In genomic region chr2:39140322-39140847, GRCh38 we compare ENCODE assay signal across 2 cellular contexts.
A peak's percentile ranks its signal among the peaks of the same experiment; 100 is the strongest.
TF ChIP-seq lines count a peak whose summit lies in the region.

No MANE protein-coding gene starts in this region.

TF ChIP-seq in GM12891, 5 proteins besides CTCF, POLR2A, EP300 and RAD21 (continued from another document):
- no peak for TF ChIP-seq SPI1 (IDR thresholded peaks at IDR 0.05; ENCODE audit: low read depth, low read length)
- no peak for TF ChIP-seq PAX5 (IDR thresholded peaks at IDR 0.05; ENCODE audit: insufficient read depth, low read length, severe bottlenecking)

TF ChIP-seq in HepG2, 621 proteins besides CTCF, POLR2A, EP300 and RAD21 (continued from another document and continues in another):
- TF ChIP-seq, protein P1, sequence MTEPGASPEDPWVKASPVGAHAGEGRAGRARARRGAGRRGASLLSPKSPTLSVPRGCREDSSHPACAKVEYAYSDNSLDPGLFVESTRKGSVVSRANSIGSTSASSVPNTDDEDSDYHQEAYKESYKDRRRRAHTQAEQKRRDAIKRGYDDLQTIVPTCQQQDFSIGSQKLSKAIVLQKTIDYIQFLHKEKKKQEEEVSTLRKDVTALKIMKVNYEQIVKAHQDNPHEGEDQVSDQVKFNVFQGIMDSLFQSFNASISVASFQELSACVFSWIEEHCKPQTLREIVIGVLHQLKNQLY (CRISPR knock-in tag; IDR thresholded peaks at IDR 0.05): peak; percentile 57
- TF ChIP-seq MAX (IDR thresholded peaks at IDR 0.05): peak; percentile 57
- TF ChIP-seq TCF7 (IDR thresholded peaks at IDR 0.05; ENCODE audit: low read depth): peak; percentile 56
- no peak for TF ChIP-seq ZNF556 (CRISPR knock-in tag; IDR thresholded peaks at IDR 0.05; ENCODE audit: borderline replicate concordance)
- peak; percentile 96 for TF ChIP-seq BCL6 (CRISPR knock-in tag; IDR thresholded peaks at IDR 0.05)
- peak; percentile 72; the same call in 1 of the 2 replicates for TF ChIP-seq ELF3 (CRISPR knock-in tag; IDR thresholded peaks at IDR 0.05)
- TF ChIP-seq RARA (CRISPR knock-in tag; IDR thresholded peaks at IDR 0.05): peak; percentile 90
- TF ChIP-seq, protein P2, sequence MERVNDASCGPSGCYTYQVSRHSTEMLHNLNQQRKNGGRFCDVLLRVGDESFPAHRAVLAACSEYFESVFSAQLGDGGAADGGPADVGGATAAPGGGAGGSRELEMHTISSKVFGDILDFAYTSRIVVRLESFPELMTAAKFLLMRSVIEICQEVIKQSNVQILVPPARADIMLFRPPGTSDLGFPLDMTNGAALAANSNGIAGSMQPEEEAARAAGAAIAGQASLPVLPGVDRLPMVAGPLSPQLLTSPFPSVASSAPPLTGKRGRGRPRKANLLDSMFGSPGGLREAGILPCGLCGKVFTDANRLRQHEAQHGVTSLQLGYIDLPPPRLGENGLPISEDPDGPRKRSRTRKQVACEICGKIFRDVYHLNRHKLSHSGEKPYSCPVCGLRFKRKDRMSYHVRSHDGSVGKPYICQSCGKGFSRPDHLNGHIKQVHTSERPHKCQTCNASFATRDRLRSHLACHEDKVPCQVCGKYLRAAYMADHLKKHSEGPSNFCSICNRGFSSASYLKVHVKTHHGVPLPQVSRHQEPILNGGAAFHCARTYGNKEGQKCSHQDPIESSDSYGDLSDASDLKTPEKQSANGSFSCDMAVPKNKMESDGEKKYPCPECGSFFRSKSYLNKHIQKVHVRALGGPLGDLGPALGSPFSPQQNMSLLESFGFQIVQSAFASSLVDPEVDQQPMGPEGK (CRISPR knock-in tag; IDR thresholded peaks at IDR 0.05): 0 out of 2 replicates have a peak, but pooled peaks have one; percentile 35
- TF ChIP-seq, protein P3, sequence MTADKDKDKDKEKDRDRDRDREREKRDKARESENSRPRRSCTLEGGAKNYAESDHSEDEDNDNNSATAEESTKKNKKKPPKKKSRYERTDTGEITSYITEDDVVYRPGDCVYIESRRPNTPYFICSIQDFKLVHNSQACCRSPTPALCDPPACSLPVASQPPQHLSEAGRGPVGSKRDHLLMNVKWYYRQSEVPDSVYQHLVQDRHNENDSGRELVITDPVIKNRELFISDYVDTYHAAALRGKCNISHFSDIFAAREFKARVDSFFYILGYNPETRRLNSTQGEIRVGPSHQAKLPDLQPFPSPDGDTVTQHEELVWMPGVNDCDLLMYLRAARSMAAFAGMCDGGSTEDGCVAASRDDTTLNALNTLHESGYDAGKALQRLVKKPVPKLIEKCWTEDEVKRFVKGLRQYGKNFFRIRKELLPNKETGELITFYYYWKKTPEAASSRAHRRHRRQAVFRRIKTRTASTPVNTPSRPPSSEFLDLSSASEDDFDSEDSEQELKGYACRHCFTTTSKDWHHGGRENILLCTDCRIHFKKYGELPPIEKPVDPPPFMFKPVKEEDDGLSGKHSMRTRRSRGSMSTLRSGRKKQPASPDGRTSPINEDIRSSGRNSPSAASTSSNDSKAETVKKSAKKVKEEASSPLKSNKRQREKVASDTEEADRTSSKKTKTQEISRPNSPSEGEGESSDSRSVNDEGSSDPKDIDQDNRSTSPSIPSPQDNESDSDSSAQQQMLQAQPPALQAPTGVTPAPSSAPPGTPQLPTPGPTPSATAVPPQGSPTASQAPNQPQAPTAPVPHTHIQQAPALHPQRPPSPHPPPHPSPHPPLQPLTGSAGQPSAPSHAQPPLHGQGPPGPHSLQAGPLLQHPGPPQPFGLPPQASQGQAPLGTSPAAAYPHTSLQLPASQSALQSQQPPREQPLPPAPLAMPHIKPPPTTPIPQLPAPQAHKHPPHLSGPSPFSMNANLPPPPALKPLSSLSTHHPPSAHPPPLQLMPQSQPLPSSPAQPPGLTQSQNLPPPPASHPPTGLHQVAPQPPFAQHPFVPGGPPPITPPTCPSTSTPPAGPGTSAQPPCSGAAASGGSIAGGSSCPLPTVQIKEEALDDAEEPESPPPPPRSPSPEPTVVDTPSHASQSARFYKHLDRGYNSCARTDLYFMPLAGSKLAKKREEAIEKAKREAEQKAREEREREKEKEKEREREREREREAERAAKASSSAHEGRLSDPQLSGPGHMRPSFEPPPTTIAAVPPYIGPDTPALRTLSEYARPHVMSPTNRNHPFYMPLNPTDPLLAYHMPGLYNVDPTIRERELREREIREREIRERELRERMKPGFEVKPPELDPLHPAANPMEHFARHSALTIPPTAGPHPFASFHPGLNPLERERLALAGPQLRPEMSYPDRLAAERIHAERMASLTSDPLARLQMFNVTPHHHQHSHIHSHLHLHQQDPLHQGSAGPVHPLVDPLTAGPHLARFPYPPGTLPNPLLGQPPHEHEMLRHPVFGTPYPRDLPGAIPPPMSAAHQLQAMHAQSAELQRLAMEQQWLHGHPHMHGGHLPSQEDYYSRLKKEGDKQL (CRISPR knock-in tag; IDR thresholded peaks at IDR 0.05; ENCODE audit: low read depth): peak; percentile 63
- peak; percentile 61; the same call in 1 of the 2 replicates for TF ChIP-seq ERF (CRISPR knock-in tag; IDR thresholded peaks at IDR 0.05)
- TF ChIP-seq TFE3 (CRISPR knock-in tag; IDR thresholded peaks at IDR 0.05): peak; percentile 74; the same call in 1 of the 2 replicates
- peak; percentile 86 for TF ChIP-seq FOXA3 (CRISPR knock-in tag; IDR thresholded peaks at IDR 0.05)
- peak; percentile 36 for TF ChIP-seq POGZ (CRISPR knock-in tag; IDR thresholded peaks at IDR 0.05)
- TF ChIP-seq THAP11 (CRISPR knock-in tag; IDR thresholded peaks at IDR 0.05): peak; percentile 50; the same call in 1 of the 2 replicates
- TF ChIP-seq NR2F6 (IDR thresholded peaks at IDR 0.05): peak; percentile 57
- TF ChIP-seq NR2F6 (CRISPR knock-in tag; IDR thresholded peaks at IDR 0.05): no peak
- TF ChIP-seq ATF4 (CRISPR knock-in tag; IDR thresholded peaks at IDR 0.05): peak in 1 of 2 experiments; percentile 28; a peak in 1 of 4 replicates
- TF ChIP-seq HOXA5 (CRISPR knock-in tag; IDR thresholded peaks at IDR 0.05): 0 out of 2 replicates have a peak, but pooled peaks have one; percentile 26
- TF ChIP-seq ZNF3 (CRISPR knock-in tag; IDR thresholded peaks at IDR 0.05): peak; percentile 57; the same call in 1 of the 2 replicates
- peak; percentile 57; the same call in 1 of the 2 replicates for TF ChIP-seq ZBTB43 (CRISPR knock-in tag; conservative IDR thresholded peaks at IDR 0.05)
- TF ChIP-seq GABPB1 (CRISPR knock-in tag; IDR thresholded peaks at IDR 0.05): 0 out of 2 replicates have a peak, but pooled peaks have one; percentile 35
- TF ChIP-seq SOX5 (CRISPR knock-in tag; IDR thresholded peaks at IDR 0.05; ENCODE audit: borderline replicate concordance): peak; percentile 97
- no peak for TF ChIP-seq ZNF530 (CRISPR knock-in tag; IDR thresholded peaks at IDR 0.05; ENCODE audit: low read depth)
- no peak for TF ChIP-seq SAFB2 (CRISPR knock-in tag; IDR thresholded peaks at IDR 0.05; ENCODE audit: borderline replicate concordance, low read depth)
- 0 out of 2 replicates have a peak, but pooled peaks have one; percentile 43 for TF ChIP-seq KAT7 (CRISPR knock-in tag; IDR thresholded peaks at IDR 0.05; ENCODE audit: borderline replicate concordance)
- TF ChIP-seq ZNF629 (CRISPR knock-in tag; conservative IDR thresholded peaks at IDR 0.05): peak; percentile 66
- TF ChIP-seq KLF16 (CRISPR knock-in tag; IDR thresholded peaks at IDR 0.05): peak in 1 of 2 experiments; percentile 85; a peak in 2 of 4 replicates
- peak; percentile 52; the same call in 1 of the 2 replicates for TF ChIP-seq SIX1 (CRISPR knock-in tag; IDR thresholded peaks at IDR 0.05; ENCODE audit: borderline replicate concordance)
- peak; percentile 59 for TF ChIP-seq TEAD3 (CRISPR knock-in tag; optimal IDR thresholded peaks at IDR 0.05; ENCODE audit: borderline replicate concordance)
- 0 out of 2 replicates have a peak, but pooled peaks have one; percentile 52 for TF ChIP-seq ZKSCAN8 (CRISPR knock-in tag; IDR thresholded peaks at IDR 0.05; ENCODE audit: borderline replicate concordance)
- TF ChIP-seq MIXL1 (CRISPR knock-in tag; IDR thresholded peaks at IDR 0.05): peak; percentile 92
- TF ChIP-seq, protein P4, sequence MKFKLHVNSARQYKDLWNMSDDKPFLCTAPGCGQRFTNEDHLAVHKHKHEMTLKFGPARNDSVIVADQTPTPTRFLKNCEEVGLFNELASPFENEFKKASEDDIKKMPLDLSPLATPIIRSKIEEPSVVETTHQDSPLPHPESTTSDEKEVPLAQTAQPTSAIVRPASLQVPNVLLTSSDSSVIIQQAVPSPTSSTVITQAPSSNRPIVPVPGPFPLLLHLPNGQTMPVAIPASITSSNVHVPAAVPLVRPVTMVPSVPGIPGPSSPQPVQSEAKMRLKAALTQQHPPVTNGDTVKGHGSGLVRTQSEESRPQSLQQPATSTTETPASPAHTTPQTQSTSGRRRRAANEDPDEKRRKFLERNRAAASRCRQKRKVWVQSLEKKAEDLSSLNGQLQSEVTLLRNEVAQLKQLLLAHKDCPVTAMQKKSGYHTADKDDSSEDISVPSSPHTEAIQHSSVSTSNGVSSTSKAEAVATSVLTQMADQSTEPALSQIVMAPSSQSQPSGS (CRISPR knock-in tag; IDR thresholded peaks at IDR 0.05): 0 out of 2 replicates have a peak, but pooled peaks have one; percentile 36
- peak; percentile 32; the same call in 1 of the 2 replicates for TF ChIP-seq ZBTB20 (CRISPR knock-in tag; IDR thresholded peaks at IDR 0.05; ENCODE audit: borderline replicate concordance, low read depth)
- no peak for TF ChIP-seq ZNF430 (CRISPR knock-in tag; IDR thresholded peaks at IDR 0.05)
- TF ChIP-seq ZFP91 (CRISPR knock-in tag; IDR thresholded peaks at IDR 0.05; ENCODE audit: borderline replicate concordance): no peak
- TF ChIP-seq ZNF124 (CRISPR knock-in tag; IDR thresholded peaks at IDR 0.05): peak; percentile 26; the same call in 1 of the 2 replicates
- no peak for TF ChIP-seq ZNF432 (CRISPR knock-in tag; IDR thresholded peaks at IDR 0.05; ENCODE audit: borderline replicate concordance)
- TF ChIP-seq ZNF256 (CRISPR knock-in tag; conservative IDR thresholded peaks at IDR 0.05): no peak
- TF ChIP-seq CEBPB (IDR thresholded peaks at IDR 0.05; ENCODE audit: borderline replicate concordance, low read depth, low read length): peak; percentile 83; the same call in 1 of the 2 replicates
- TF ChIP-seq MEF2D (CRISPR knock-in tag; IDR thresholded peaks at IDR 0.05): peak; percentile 99
- peak; percentile 78; the same call in 1 of the 2 replicates for TF ChIP-seq NCOR1 (IDR thresholded peaks at IDR 0.05; ENCODE audit: borderline replicate concordance, low read length)
- peak; percentile 87 for TF ChIP-seq NCOA2 (CRISPR knock-in tag; IDR thresholded peaks at IDR 0.05)
- no peak for TF ChIP-seq ZBTB37 (CRISPR knock-in tag; IDR thresholded peaks at IDR 0.05)
- no peak for TF ChIP-seq ZNF33B (CRISPR knock-in tag; IDR thresholded peaks at IDR 0.05)
- peak; percentile 75 for TF ChIP-seq MED1 (CRISPR knock-in tag; IDR thresholded peaks at IDR 0.05)
- TF ChIP-seq ZFP1 (CRISPR knock-in tag; IDR thresholded peaks at IDR 0.05): 0 out of 2 replicates have a peak, but pooled peaks have one; percentile 19
- TF ChIP-seq HMG20A (CRISPR knock-in tag; IDR thresholded peaks at IDR 0.05; ENCODE audit: borderline replicate concordance): peak; percentile 90
- TF ChIP-seq HNF4A (CRISPR knock-in tag; IDR thresholded peaks at IDR 0.05): peak; percentile 64
- TF ChIP-seq NFIC (IDR thresholded peaks at IDR 0.05; ENCODE audit: low read length): peak; percentile 58; the same call in 1 of the 2 replicates
- TF ChIP-seq TCF7L2 (IDR thresholded peaks at IDR 0.05; ENCODE audit: low read depth, low read length): no peak
